In the genomic region with DNA sequence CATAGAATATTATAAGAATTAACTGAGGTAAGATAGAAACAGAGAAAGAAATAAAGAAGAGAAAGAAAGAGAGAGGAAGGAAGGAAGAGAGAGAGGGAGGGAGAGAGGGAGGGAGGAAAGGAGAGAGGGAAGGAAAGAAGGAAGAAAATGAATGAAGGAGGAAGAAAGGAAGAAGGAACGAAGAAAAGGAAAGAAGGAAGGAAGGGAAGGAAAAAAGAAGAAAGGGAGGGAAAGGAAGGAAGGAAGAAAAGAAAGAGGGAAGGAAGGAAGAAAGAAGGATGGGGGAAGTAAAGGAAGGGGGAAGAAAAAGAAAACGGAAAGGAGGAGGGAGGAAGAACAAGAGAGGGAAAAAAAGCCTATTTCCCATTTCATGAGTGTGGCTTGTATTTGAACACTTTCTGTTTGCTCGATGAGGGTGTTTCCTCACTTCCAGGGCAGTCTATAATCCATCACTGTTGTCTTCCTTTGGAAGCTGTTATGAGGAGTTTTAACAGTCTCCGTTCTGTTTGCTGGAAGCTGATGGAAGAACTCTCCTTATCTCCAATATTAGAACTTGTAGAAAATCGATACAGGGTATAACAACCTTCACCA, we compare ENCODE assay signal across 1 cellular context.
TF ChIP-seq lines count a peak whose summit lies in the region.

No MANE protein-coding gene starts in this region.

TF ChIP-seq in K562, 482 proteins besides CTCF, POLR2A, EP300 and RAD21 (continued from another document and continues in another):
- TF ChIP-seq, protein P1, sequence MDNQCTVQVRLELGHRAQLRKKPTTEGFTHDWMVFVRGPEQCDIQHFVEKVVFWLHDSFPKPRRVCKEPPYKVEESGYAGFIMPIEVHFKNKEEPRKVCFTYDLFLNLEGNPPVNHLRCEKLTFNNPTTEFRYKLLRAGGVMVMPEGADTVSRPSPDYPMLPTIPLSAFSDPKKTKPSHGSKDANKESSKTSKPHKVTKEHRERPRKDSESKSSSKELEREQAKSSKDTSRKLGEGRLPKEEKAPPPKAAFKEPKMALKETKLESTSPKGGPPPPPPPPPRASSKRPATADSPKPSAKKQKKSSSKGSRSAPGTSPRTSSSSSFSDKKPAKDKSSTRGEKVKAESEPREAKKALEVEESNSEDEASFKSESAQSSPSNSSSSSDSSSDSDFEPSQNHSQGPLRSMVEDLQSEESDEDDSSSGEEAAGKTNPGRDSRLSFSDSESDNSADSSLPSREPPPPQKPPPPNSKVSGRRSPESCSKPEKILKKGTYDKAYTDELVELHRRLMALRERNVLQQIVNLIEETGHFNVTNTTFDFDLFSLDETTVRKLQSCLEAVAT (IDR thresholded peaks at IDR 0.05) = peak in 1 of 2 experiments; percentile 75; a peak in 1 of 4 replicates
- no peak for TF ChIP-seq ELF1 (tag; IDR thresholded peaks at IDR 0.05)
- no peak for TF ChIP-seq PHB2 (IDR thresholded peaks at IDR 0.05; ENCODE audit: low read depth)
- TF ChIP-seq DPF2 (IDR thresholded peaks at IDR 0.05) = no peak
- peak; percentile 75 for TF ChIP-seq ARHGAP35 (IDR thresholded peaks at IDR 0.05; ENCODE audit: partially characterized antibody)
- TF ChIP-seq E2F3 (CRISPR knock-in tag; IDR thresholded peaks at IDR 0.05) = no peak
- TF ChIP-seq, protein P2, sequence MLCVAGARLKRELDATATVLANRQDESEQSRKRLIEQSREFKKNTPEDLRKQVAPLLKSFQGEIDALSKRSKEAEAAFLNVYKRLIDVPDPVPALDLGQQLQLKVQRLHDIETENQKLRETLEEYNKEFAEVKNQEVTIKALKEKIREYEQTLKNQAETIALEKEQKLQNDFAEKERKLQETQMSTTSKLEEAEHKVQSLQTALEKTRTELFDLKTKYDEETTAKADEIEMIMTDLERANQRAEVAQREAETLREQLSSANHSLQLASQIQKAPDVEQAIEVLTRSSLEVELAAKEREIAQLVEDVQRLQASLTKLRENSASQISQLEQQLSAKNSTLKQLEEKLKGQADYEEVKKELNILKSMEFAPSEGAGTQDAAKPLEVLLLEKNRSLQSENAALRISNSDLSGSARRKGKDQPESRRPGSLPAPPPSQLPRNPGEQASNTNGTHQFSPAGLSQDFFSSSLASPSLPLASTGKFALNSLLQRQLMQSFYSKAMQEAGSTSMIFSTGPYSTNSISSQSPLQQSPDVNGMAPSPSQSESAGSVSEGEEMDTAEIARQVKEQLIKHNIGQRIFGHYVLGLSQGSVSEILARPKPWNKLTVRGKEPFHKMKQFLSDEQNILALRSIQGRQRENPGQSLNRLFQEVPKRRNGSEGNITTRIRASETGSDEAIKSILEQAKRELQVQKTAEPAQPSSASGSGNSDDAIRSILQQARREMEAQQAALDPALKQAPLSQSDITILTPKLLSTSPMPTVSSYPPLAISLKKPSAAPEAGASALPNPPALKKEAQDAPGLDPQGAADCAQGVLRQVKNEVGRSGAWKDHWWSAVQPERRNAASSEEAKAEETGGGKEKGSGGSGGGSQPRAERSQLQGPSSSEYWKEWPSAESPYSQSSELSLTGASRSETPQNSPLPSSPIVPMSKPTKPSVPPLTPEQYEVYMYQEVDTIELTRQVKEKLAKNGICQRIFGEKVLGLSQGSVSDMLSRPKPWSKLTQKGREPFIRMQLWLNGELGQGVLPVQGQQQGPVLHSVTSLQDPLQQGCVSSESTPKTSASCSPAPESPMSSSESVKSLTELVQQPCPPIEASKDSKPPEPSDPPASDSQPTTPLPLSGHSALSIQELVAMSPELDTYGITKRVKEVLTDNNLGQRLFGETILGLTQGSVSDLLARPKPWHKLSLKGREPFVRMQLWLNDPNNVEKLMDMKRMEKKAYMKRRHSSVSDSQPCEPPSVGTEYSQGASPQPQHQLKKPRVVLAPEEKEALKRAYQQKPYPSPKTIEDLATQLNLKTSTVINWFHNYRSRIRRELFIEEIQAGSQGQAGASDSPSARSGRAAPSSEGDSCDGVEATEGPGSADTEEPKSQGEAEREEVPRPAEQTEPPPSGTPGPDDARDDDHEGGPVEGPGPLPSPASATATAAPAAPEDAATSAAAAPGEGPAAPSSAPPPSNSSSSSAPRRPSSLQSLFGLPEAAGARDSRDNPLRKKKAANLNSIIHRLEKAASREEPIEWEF (CRISPR knock-in tag; IDR thresholded peaks at IDR 0.05) = no peak
- no peak for TF ChIP-seq ZZZ3 (IDR thresholded peaks at IDR 0.05)
- TF ChIP-seq GATAD2A (IDR thresholded peaks at IDR 0.05) = 0 out of 2 replicates have a peak, but pooled peaks have one; percentile 32
- no peak for TF ChIP-seq ILK (tag; IDR thresholded peaks at IDR 0.05; ENCODE audit: borderline replicate concordance, low read depth)
- peak in 1 of 2 experiments; percentile 80; a peak in 1 of 4 replicates for TF ChIP-seq MCM7 (IDR thresholded peaks at IDR 0.05)
- peak; percentile 19; the same call in 1 of the 2 replicates for TF ChIP-seq MYBL2 (IDR thresholded peaks at IDR 0.05; ENCODE audit: low read depth)
- TF ChIP-seq MYBL2 (CRISPR knock-in tag; IDR thresholded peaks at IDR 0.05; ENCODE audit: borderline replicate concordance) = no peak
- TF ChIP-seq ZNF586 (CRISPR knock-in tag; conservative IDR thresholded peaks at IDR 0.05) = no peak
- TF ChIP-seq TSC22D4 (tag; IDR thresholded peaks at IDR 0.05) = no peak
- TF ChIP-seq, protein P3, sequence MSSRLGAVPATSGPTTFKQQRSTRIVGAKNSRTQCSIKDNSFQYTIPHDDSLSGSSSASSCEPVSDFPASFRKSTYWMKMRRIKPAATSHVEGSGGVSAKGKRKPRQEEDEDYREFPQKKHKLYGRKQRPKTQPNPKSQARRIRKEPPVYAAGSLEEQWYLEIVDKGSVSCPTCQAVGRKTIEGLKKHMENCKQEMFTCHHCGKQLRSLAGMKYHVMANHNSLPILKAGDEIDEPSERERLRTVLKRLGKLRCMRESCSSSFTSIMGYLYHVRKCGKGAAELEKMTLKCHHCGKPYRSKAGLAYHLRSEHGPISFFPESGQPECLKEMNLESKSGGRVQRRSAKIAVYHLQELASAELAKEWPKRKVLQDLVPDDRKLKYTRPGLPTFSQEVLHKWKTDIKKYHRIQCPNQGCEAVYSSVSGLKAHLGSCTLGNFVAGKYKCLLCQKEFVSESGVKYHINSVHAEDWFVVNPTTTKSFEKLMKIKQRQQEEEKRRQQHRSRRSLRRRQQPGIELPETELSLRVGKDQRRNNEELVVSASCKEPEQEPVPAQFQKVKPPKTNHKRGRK (tag; IDR thresholded peaks at IDR 0.05) = peak; percentile 98
- 0 out of 2 replicates have a peak, but pooled peaks have one; percentile 28 for TF ChIP-seq MTA1 (IDR thresholded peaks at IDR 0.05; ENCODE audit: borderline replicate concordance)
- TF ChIP-seq NR2C2 (CRISPR knock-in tag; IDR thresholded peaks at IDR 0.05) = no peak
- no peak for TF ChIP-seq NR2C2 (tag; IDR thresholded peaks at IDR 0.05)
- no peak for TF ChIP-seq PRPF4 (IDR thresholded peaks at IDR 0.05; ENCODE audit: insufficient read depth, low read depth, low read length, poor library complexity, severe bottlenecking)
- TF ChIP-seq ZNF41 (CRISPR knock-in tag; conservative IDR thresholded peaks at IDR 0.05) = no peak
- TF ChIP-seq, protein P4, sequence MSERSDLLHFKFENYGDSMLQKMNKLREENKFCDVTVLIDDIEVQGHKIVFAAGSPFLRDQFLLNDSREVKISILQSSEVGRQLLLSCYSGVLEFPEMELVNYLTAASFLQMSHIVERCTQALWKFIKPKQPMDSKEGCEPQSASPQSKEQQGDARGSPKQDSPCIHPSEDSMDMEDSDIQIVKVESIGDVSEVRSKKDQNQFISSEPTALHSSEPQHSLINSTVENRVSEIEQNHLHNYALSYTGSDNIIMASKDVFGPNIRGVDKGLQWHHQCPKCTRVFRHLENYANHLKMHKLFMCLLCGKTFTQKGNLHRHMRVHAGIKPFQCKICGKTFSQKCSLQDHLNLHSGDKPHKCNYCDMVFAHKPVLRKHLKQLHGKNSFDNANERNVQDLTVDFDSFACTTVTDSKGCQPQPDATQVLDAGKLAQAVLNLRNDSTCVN (CRISPR knock-in tag; IDR thresholded peaks at IDR 0.05) = 0 out of 2 replicates have a peak, but pooled peaks have one; percentile 9
- TF ChIP-seq TRIM24 (IDR thresholded peaks at IDR 0.05) = no peak
- TF ChIP-seq NONO (IDR thresholded peaks at IDR 0.05; ENCODE audit: low read depth in 2 of 2, low read length in 1 of 2) = no peak
- TF ChIP-seq LCOR (CRISPR knock-in tag; IDR thresholded peaks at IDR 0.05) = no peak
- TF ChIP-seq, protein P5, sequence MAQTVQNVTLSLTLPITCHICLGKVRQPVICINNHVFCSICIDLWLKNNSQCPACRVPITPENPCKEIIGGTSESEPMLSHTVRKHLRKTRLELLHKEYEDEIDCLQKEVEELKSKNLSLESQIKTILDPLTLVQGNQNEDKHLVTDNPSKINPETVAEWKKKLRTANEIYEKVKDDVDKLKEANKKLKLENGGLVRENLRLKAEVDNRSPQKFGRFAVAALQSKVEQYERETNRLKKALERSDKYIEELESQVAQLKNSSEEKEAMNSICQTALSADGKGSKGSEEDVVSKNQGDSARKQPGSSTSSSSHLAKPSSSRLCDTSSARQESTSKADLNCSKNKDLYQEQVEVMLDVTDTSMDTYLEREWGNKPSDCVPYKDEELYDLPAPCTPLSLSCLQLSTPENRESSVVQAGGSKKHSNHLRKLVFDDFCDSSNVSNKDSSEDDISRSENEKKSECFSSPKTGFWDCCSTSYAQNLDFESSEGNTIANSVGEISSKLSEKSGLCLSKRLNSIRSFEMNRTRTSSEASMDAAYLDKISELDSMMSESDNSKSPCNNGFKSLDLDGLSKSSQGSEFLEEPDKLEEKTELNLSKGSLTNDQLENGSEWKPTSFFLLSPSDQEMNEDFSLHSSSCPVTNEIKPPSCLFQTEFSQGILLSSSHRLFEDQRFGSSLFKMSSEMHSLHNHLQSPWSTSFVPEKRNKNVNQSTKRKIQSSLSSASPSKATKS (CRISPR knock-in tag; IDR thresholded peaks at IDR 0.05) = no peak
- TF ChIP-seq TCF3 (CRISPR knock-in tag; IDR thresholded peaks at IDR 0.05) = no peak
- TF ChIP-seq EHMT2 (IDR thresholded peaks at IDR 0.05) = 0 out of 2 replicates have a peak, but pooled peaks have one; percentile 41
- TF ChIP-seq BDP1 (IDR thresholded peaks at IDR 0.05; ENCODE audit: insufficient read depth, insufficient read length) = no peak
- TF ChIP-seq, protein P6, sequence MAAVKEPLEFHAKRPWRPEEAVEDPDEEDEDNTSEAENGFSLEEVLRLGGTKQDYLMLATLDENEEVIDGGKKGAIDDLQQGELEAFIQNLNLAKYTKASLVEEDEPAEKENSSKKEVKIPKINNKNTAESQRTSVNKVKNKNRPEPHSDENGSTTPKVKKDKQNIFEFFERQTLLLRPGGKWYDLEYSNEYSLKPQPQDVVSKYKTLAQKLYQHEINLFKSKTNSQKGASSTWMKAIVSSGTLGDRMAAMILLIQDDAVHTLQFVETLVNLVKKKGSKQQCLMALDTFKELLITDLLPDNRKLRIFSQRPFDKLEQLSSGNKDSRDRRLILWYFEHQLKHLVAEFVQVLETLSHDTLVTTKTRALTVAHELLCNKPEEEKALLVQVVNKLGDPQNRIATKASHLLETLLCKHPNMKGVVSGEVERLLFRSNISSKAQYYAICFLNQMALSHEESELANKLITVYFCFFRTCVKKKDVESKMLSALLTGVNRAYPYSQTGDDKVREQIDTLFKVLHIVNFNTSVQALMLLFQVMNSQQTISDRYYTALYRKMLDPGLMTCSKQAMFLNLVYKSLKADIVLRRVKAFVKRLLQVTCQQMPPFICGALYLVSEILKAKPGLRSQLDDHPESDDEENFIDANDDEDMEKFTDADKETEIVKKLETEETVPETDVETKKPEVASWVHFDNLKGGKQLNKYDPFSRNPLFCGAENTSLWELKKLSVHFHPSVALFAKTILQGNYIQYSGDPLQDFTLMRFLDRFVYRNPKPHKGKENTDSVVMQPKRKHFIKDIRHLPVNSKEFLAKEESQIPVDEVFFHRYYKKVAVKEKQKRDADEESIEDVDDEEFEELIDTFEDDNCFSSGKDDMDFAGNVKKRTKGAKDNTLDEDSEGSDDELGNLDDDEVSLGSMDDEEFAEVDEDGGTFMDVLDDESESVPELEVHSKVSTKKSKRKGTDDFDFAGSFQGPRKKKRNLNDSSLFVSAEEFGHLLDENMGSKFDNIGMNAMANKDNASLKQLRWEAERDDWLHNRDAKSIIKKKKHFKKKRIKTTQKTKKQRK (IDR thresholded peaks at IDR 0.05; ENCODE audit: borderline replicate concordance, low read depth, low read length) = no peak
- TF ChIP-seq ELF4 (CRISPR knock-in tag; IDR thresholded peaks at IDR 0.05) = 0 out of 2 replicates have a peak, but pooled peaks have one; percentile 15
- peak in 1 of 2 experiments; percentile 36; a peak in 1 of 4 replicates for TF ChIP-seq HDAC1 (IDR thresholded peaks at IDR 0.05)
- TF ChIP-seq, protein P7, sequence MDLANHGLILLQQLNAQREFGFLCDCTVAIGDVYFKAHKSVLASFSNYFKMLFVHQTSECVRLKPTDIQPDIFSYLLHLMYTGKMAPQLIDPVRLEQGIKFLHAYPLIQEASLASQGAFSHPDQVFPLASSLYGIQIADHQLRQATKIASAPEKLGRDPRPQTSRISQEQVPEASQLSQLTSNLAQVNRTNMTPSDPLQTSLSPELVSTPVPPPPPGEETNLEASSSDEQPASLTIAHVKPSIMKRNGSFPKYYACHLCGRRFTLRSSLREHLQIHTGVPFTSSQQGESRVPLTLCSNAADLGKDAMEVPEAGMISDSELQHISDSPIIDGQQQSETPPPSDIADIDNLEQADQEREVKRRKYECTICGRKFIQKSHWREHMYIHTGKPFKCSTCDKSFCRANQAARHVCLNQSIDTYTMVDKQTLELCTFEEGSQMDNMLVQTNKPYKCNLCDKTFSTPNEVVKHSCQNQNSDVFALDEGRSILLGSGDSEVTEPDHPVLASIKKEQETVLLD (IDR thresholded peaks at IDR 0.05) = 0 out of 2 replicates have a peak, but pooled peaks have one; percentile 34
- TF ChIP-seq, protein P8, sequence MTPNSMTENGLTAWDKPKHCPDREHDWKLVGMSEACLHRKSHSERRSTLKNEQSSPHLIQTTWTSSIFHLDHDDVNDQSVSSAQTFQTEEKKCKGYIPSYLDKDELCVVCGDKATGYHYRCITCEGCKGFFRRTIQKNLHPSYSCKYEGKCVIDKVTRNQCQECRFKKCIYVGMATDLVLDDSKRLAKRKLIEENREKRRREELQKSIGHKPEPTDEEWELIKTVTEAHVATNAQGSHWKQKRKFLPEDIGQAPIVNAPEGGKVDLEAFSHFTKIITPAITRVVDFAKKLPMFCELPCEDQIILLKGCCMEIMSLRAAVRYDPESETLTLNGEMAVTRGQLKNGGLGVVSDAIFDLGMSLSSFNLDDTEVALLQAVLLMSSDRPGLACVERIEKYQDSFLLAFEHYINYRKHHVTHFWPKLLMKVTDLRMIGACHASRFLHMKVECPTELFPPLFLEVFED (CRISPR knock-in tag; conservative IDR thresholded peaks at IDR 0.05) = 0 out of 2 replicates have a peak, but pooled peaks have one; percentile 45
- TF ChIP-seq, protein P9, sequence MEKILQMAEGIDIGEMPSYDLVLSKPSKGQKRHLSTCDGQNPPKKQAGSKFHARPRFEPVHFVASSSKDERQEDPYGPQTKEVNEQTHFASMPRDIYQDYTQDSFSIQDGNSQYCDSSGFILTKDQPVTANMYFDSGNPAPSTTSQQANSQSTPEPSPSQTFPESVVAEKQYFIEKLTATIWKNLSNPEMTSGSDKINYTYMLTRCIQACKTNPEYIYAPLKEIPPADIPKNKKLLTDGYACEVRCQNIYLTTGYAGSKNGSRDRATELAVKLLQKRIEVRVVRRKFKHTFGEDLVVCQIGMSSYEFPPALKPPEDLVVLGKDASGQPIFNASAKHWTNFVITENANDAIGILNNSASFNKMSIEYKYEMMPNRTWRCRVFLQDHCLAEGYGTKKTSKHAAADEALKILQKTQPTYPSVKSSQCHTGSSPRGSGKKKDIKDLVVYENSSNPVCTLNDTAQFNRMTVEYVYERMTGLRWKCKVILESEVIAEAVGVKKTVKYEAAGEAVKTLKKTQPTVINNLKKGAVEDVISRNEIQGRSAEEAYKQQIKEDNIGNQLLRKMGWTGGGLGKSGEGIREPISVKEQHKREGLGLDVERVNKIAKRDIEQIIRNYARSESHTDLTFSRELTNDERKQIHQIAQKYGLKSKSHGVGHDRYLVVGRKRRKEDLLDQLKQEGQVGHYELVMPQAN (IDR thresholded peaks at IDR 0.05; ENCODE audit: borderline replicate concordance) = 0 out of 2 replicates have a peak, but pooled peaks have one; percentile 43
- no peak for TF ChIP-seq NR2F6 (CRISPR knock-in tag; IDR thresholded peaks at IDR 0.05)
- TF ChIP-seq KDM4B (IDR thresholded peaks at IDR 0.05; ENCODE audit: borderline replicate concordance in 2 of 2, low read depth in 1 of 2) = no peak
- no peak for TF ChIP-seq PHTF2 (CRISPR knock-in tag; IDR thresholded peaks at IDR 0.05)
